10 cellular contexts compared by ENCODE assay signal in the genomic region with DNA sequence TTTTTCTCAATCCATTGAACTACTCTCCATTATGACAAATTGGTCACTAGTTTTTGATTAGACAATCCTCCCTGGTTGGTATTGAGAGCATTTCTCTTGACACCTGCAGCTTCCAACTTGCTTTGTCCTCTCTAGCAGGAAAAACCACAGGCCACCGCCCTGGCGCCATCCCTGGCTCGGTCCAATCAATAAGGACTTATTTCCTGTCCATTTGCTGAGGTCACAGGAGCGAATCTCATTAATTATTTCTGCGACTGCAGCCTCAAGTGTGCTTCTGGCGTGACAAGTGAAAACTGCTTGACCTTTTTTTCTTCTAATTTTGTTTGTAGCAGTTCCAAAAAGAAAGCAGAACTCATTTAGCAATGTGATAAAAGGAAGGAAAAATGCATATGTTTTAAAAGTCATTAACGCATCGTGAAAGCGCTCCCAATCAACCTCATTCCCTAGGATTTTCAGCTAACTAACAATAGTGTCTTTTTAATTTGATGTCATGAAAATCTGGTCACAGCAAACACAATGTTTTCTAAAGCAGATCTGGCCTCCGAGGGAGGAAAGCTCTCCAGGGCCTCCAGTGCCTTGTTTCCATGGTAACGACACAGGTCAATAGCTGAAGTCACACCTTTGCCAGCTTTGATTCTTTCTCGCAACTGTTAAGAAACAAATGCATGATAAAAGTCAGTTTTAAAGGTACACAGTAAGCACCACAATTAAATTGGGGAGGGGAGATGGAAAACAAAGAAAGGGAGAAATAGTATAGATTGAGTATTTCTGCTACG. TPM values are rescaled to one million over a fixed set of nuclear protein-coding genes. Genes with fewer than 3 reads are reported as not detected.
DNase-seq lines count a peak whose midpoint lies in the region; FAIRE-seq and TF ChIP-seq lines count a peak whose summit lies in the region.
"Had no signal": no experiment of that assay in that cellular context is flagged by ENCODE, and none has a peak within 500 bp of the region (broad histone marks: within the 10 kb centered on the region; RNA-seq: fewer than 3 reads in every experiment).

No MANE protein-coding gene starts in this region.

- no peaks in the 10 kb centered on the region for H3K9me3 Mint-ChIP-seq in type B pancreatic cell
- no peaks in the 10 kb centered on the region for H3K9me3 Mint-ChIP-seq in activated CD4-positive, alpha-beta T cell treated with anti-CD3 and anti-CD28 coated beads, Interleukin-2, amount 10 ng/mL, durations not matched to agents 24 days and 14 days
- H3K9me3 Mint-ChIP-seq in activated T-helper 2 cell treated with anti-CD3 and anti-CD28 coated beads, Interferon-gamma antibody, Interleukin-2, Interleukin-4, amounts not matched to agents 10 μg/mL and 5 μg/mL and 100 μg/mL, durations not matched to agents 14 hours and 24 hours and 36 hours: no peaks in the 10 kb centered on the region

- no peak overlapping the region for H3K9ac ChIP-seq in NT2/D1 (ENCODE audit: insufficient read length, low read depth)

- no peak for TF ChIP-seq CTCF in type B pancreatic cell (conservative IDR thresholded peaks at IDR 0.05)

- H3K36me3 Mint-ChIP-seq in type B pancreatic cell: peaks cover 3% of the 10 kb centered on the region
- no peaks in the 10 kb centered on the region for H3K36me3 Mint-ChIP-seq in activated CD4-positive, alpha-beta T cell treated with anti-CD3 and anti-CD28 coated beads, Interleukin-2, amount 10 ng/mL, durations not matched to agents 24 days and 14 days (ENCODE audit: low read depth)
- H3K36me3 Mint-ChIP-seq in activated T-helper 2 cell treated with anti-CD3 and anti-CD28 coated beads, Interferon-gamma antibody, Interleukin-2, Interleukin-4, amounts not matched to agents 10 μg/mL and 5 μg/mL and 100 μg/mL, durations not matched to agents 14 hours and 24 hours and 36 hours (ENCODE audit: low read depth): no peaks in the 10 kb centered on the region

- H3K4me1 Mint-ChIP-seq in type B pancreatic cell (ENCODE audit: unreplicated experiment): peaks cover 48% of the 10 kb centered on the region
- H3K4me1 Mint-ChIP-seq in activated CD4-positive, alpha-beta T cell treated with anti-CD3 and anti-CD28 coated beads, Interleukin-2, amount 10 ng/mL, durations not matched to agents 24 days and 14 days: no peaks in the 10 kb centered on the region
- H3K4me1 Mint-ChIP-seq in activated T-helper 2 cell treated with anti-CD3 and anti-CD28 coated beads, Interferon-gamma antibody, Interleukin-2, Interleukin-4, amounts not matched to agents 10 μg/mL and 5 μg/mL and 100 μg/mL, durations not matched to agents 14 hours and 24 hours and 36 hours (ENCODE audit: low read depth): no peaks in the 10 kb centered on the region

- H3K4me3 Mint-ChIP-seq in type B pancreatic cell: peak overlapping the region; percentile 46
- no peak overlapping the region for H3K4me3 Mint-ChIP-seq in activated CD4-positive, alpha-beta T cell treated with anti-CD3 and anti-CD28 coated beads, Interleukin-2, amount 10 ng/mL, durations not matched to agents 24 days and 14 days
- H3K4me3 Mint-ChIP-seq in activated T-helper 2 cell treated with anti-CD3 and anti-CD28 coated beads, Interferon-gamma antibody, Interleukin-2, Interleukin-4, amounts not matched to agents 10 μg/mL and 5 μg/mL and 100 μg/mL, durations not matched to agents 14 hours and 24 hours and 36 hours (ENCODE audit: low read depth): no peak overlapping the region

- intact Hi-C loops in activated CD4-positive, alpha-beta T cell treated with anti-CD3 and anti-CD28 coated beads, Interleukin-2, amount 10 ng/mL, durations not matched to agents 24 days and 14 days (cut with micrococcal nuclease): no loop called here
- intact Hi-C loops in activated T-helper 2 cell treated with anti-CD3 and anti-CD28 coated beads, Interferon-gamma antibody, Interleukin-2, Interleukin-4, amounts not matched to agents 10 μg/mL and 5 μg/mL and 100 μg/mL, durations not matched to agents 14 hours and 24 hours and 36 hours (cut with micrococcal nuclease): no loop called here

- H3K9me3 ChIP-seq in NT2/D1 (ENCODE audit: insufficient read depth, low read length): no peaks in the 10 kb centered on the region

- no peaks in the 10 kb centered on the region for H3K36me3 ChIP-seq in NT2/D1 (ENCODE audit: insufficient read depth, insufficient read length, low read length)

- H3K4me3 ChIP-seq in NT2/D1 (ENCODE audit: insufficient read length, low read depth): no peak overlapping the region

- H3K27me3 Mint-ChIP-seq in type B pancreatic cell: no peaks in the 10 kb centered on the region
- H3K27me3 Mint-ChIP-seq in activated CD4-positive, alpha-beta T cell treated with anti-CD3 and anti-CD28 coated beads, Interleukin-2, amount 10 ng/mL, durations not matched to agents 24 days and 14 days: no peaks in the 10 kb centered on the region
- H3K27me3 Mint-ChIP-seq in activated T-helper 2 cell treated with anti-CD3 and anti-CD28 coated beads, Interferon-gamma antibody, Interleukin-2, Interleukin-4, amounts not matched to agents 10 μg/mL and 5 μg/mL and 100 μg/mL, durations not matched to agents 14 hours and 24 hours and 36 hours (ENCODE audit: low read depth): no peaks in the 10 kb centered on the region

- peak overlapping the region; percentile 69 for H3K27ac Mint-ChIP-seq in type B pancreatic cell
- no peak overlapping the region for H3K27ac Mint-ChIP-seq in activated CD4-positive, alpha-beta T cell treated with anti-CD3 and anti-CD28 coated beads, Interleukin-2, amount 10 ng/mL, durations not matched to agents 24 days and 14 days
- no peak overlapping the region for H3K27ac Mint-ChIP-seq in activated T-helper 2 cell treated with anti-CD3 and anti-CD28 coated beads, Interferon-gamma antibody, Interleukin-2, Interleukin-4, amounts not matched to agents 10 μg/mL and 5 μg/mL and 100 μg/mL, durations not matched to agents 14 hours and 24 hours and 36 hours

- peak; percentile 88 for FAIRE-seq in islet of Langerhans (lab: Jason Lieb, UNC)
- FAIRE-seq: urothelium cell line had no signal

- DNase-seq in NCI-H2081 (lab: John Stamatoyannopoulos, UW) (peak; percentile 20 to 52), NCI-H2081 treated with DMSO at 0.1 percent for 48 hours (lab: John Stamatoyannopoulos, UW) (no peak), NT2/D1 (ENCODE audit: low read depth, low spot score) (peak; percentile 61), type B pancreatic cell (ENCODE audit: extremely low spot score, unreplicated experiment) (no peak)
- no peak for DNase-seq in activated CD4-positive, alpha-beta T cell treated with anti-CD3 and anti-CD28 coated beads, Interleukin-2, amount 10 ng/mL, durations not matched to agents 24 days and 14 days
- no peak for DNase-seq in effector CD4-positive, alpha-beta T cell
- DNase-seq in activated T-helper 2 cell treated with anti-CD3 and anti-CD28 coated beads, Interferon-gamma antibody, Interleukin-2, Interleukin-4, amounts not matched to agents 10 μg/mL and 5 μg/mL and 100 μg/mL, durations not matched to agents 14 hours and 24 hours and 36 hours (ENCODE audit: low spot score): no peak
- DNase-seq: DND-41 had no signal

- H3K4me1 ChIP-seq in NT2/D1 (ENCODE audit: insufficient read depth, insufficient read length): peaks cover 5% of the 10 kb centered on the region

- no peaks in the 10 kb centered on the region for H3K27me3 ChIP-seq in NT2/D1 (ENCODE audit: insufficient read depth, insufficient read length)

RNA-seq across cellular contexts. Expression of a gene that starts 39.0 kb away (rescaled TPM):
- total RNA-seq in type B pancreatic cell (ENCODE audit: low replicate concordance): 9.6 and 14.4 TPM in 2 replicates
- total RNA-seq in activated CD4-positive, alpha-beta T cell treated with anti-CD3 and anti-CD28 coated beads, Interleukin-2, amount 10 ng/mL, durations not matched to agents 24 days and 14 days: 12.6 and 12.9 TPM in 2 replicates
- 15.2 and 15.9 TPM in 2 replicates for total RNA-seq in activated T-helper 2 cell treated with anti-CD3 and anti-CD28 coated beads, Interferon-gamma antibody, Interleukin-2, Interleukin-4, amounts not matched to agents 10 μg/mL and 5 μg/mL and 100 μg/mL, durations not matched to agents 14 hours and 24 hours and 36 hours

Comparison
In these comparisons a context has a peak if more than half of its experiments do, and no peak if none do; other contexts are left out.
1. DNase-seq: peak in NCI-H2081 (2 of 2) and NT2/D1 (single experiment); none in NCI-H2081 treated with DMSO at 0.1 percent for 48 hours (single experiment), type B pancreatic cell (single experiment), activated CD4-positive, alpha-beta T cell treated with anti-CD3 and anti-CD28 coated beads, Interleukin-2, amount 10 ng/mL, durations not matched to agents 24 days and 14 days (single experiment), effector CD4-positive, alpha-beta T cell (single experiment) and activated T-helper 2 cell treated with anti-CD3 and anti-CD28 coated beads, Interferon-gamma antibody, Interleukin-2, Interleukin-4, amounts not matched to agents 10 μg/mL and 5 μg/mL and 100 μg/mL, durations not matched to agents 14 hours and 24 hours and 36 hours (single experiment).